ENCODE assay signal across 1 cellular context in genomic region chr16:84558850-84559249, GRCh38.
TF ChIP-seq lines count a peak whose summit lies in the region.

No MANE protein-coding gene starts in this region.

TF ChIP-seq in K562, 482 proteins besides CTCF, POLR2A, EP300 and RAD21:
- peak; percentile 64 for TF ChIP-seq ZNF121 (CRISPR knock-in tag; conservative IDR thresholded peaks at IDR 0.05)
